Comparison of ENCODE assay signal across 11 cellular contexts in genomic region chr9:115845648-115846312, GRCh38.
A peak's percentile ranks its signal among the peaks of the same experiment; 100 is the strongest.
DNase-seq lines count a peak whose midpoint lies in the region; ATAC-seq and TF ChIP-seq lines count a peak whose summit lies in the region.
"Had no signal": no experiment of that assay in that cellular context is flagged by ENCODE, and none has a peak within 500 bp of the region (broad histone marks: within the 10 kb centered on the region; RNA-seq: fewer than 3 reads in every experiment).

No MANE protein-coding gene starts in this region.

- H3K4me3 ChIP-seq in mucosa of descending colon: no peak overlapping the region

- no peak overlapping the region for H3K27ac Mint-ChIP-seq in stimulated activated effector memory CD8-positive, alpha-beta T cell treated with anti-CD3 and anti-CD28 coated beads, Interleukin-12 subunit alpha, Interleukin-12 subunit beta, amount 100 ng/mL, for 72 hours
- H3K27ac Mint-ChIP-seq: CD4-positive, CD25-positive, alpha-beta regulatory T cell had no signal

- H3K4me1 ChIP-seq in mucosa of descending colon (ENCODE audit: low read depth): no peaks in the 10 kb centered on the region

- no peak for TF ChIP-seq CTCF in RWPE1 (conservative IDR thresholded peaks at IDR 0.05; ENCODE audit: low read depth)
- TF ChIP-seq CTCF in mucosa of descending colon (IDR thresholded peaks at IDR 0.05): no peak

- H3K9me3 Mint-ChIP-seq in stimulated activated effector memory CD8-positive, alpha-beta T cell treated with anti-CD3 and anti-CD28 coated beads, Interleukin-12 subunit alpha, Interleukin-12 subunit beta, amount 100 ng/mL, for 72 hours: peaks cover 8% of the 10 kb centered on the region

- H3K4me1 Mint-ChIP-seq in stimulated activated effector memory CD8-positive, alpha-beta T cell treated with anti-CD3 and anti-CD28 coated beads, Interleukin-12 subunit alpha, Interleukin-12 subunit beta, amount 100 ng/mL, for 72 hours: no peaks in the 10 kb centered on the region
- H3K4me1 Mint-ChIP-seq: CD4-positive, CD25-positive, alpha-beta regulatory T cell had no signal

- DNase-seq in EL (peak; percentile 39), RWPE1 (ENCODE audit: low spot score) (peak; percentile 57), mucosa of descending colon (peak in 1 of 3 donors; percentile 5), amygdala (lab: John Stamatoyannopoulos, UW) (no peak)
- DNase-seq in stimulated activated effector memory CD8-positive, alpha-beta T cell treated with anti-CD3 and anti-CD28 coated beads, Interleukin-12 subunit alpha, Interleukin-12 subunit beta, amount 100 ng/mL, for 72 hours (ENCODE audit: low spot score in 2 of 2): no peak
- DNase-seq: CD4-positive, CD25-positive, alpha-beta regulatory T cell; KG1; NCI-H2029 had no signal

- H3K27ac ChIP-seq in RWPE1: no peak overlapping the region

- CTCF ChIA-PET in RWPE1 (lab: Yijun Ruan, JAX): interaction anchor here (0.7 kb wide), 1 partner anchor 277 kb away, joined by 3 read pairs; no protein-coding TSS in a partner anchor

- POLR2A ChIA-PET in RWPE1 (lab: Yijun Ruan, JAX; ENCODE audit: low non-redundant PET): no interaction called here

- no peaks in the 10 kb centered on the region for H3K9me3 ChIP-seq in mucosa of descending colon

- H3K36me3 Mint-ChIP-seq in stimulated activated effector memory CD8-positive, alpha-beta T cell treated with anti-CD3 and anti-CD28 coated beads, Interleukin-12 subunit alpha, Interleukin-12 subunit beta, amount 100 ng/mL, for 72 hours: peaks cover 3% of the 10 kb centered on the region
- H3K36me3 Mint-ChIP-seq: CD4-positive, CD25-positive, alpha-beta regulatory T cell had no signal

- intact Hi-C loops in mucosa of descending colon (cut with DNase I, micrococcal nuclease): no loop called here

- no peaks in the 10 kb centered on the region for H3K36me3 ChIP-seq in mucosa of descending colon (ENCODE audit: low read depth)

- ATAC-seq in esophagus mucosa (peak; percentile 38), mucosa of descending colon (peak; percentile 48), HG03039 (IDR thresholded peaks at IDR 0.05; ENCODE audit: unreplicated experiment) (no peak), HG02642 (IDR thresholded peaks at IDR 0.05; ENCODE audit: poor library complexity, unreplicated experiment) (no peak)
- no peak for ATAC-seq in stimulated activated effector memory CD8-positive, alpha-beta T cell treated with anti-CD3 and anti-CD28 coated beads, Interleukin-12 subunit alpha, Interleukin-12 subunit beta, amount 100 ng/mL, for 72 hours

- H3K4me3 Mint-ChIP-seq in stimulated activated effector memory CD8-positive, alpha-beta T cell treated with anti-CD3 and anti-CD28 coated beads, Interleukin-12 subunit alpha, Interleukin-12 subunit beta, amount 100 ng/mL, for 72 hours: no peak overlapping the region
- H3K4me3 Mint-ChIP-seq: CD4-positive, CD25-positive, alpha-beta regulatory T cell had no signal

Comparison
In these comparisons a context has a peak if more than half of its experiments do, and no peak if none do; other contexts are left out.
1. DNase-seq: peak in EL (single experiment) and RWPE1 (single experiment); none in amygdala (0 of 56) and stimulated activated effector memory CD8-positive, alpha-beta T cell treated with anti-CD3 and anti-CD28 coated beads, Interleukin-12 subunit alpha, Interleukin-12 subunit beta, amount 100 ng/mL, for 72 hours (0 of 2).
2. ATAC-seq: peak in esophagus mucosa (single experiment) and mucosa of descending colon (single experiment); none in HG03039 (single experiment), HG02642 (single experiment) and stimulated activated effector memory CD8-positive, alpha-beta T cell treated with anti-CD3 and anti-CD28 coated beads, Interleukin-12 subunit alpha, Interleukin-12 subunit beta, amount 100 ng/mL, for 72 hours (single experiment).